9 cellular contexts compared by ENCODE assay signal in genomic region chr3:112634786-112635541, GRCh38. TPM values are rescaled to one million over a fixed set of nuclear protein-coding genes. Genes with fewer than 3 reads are reported as not detected.
DNase-seq lines count a peak whose midpoint lies in the region; ATAC-seq and TF ChIP-seq lines count a peak whose summit lies in the region.
"Had no signal": no experiment of that assay in that cellular context is flagged by ENCODE, and none has a peak within 500 bp of the region (broad histone marks: within the 10 kb centered on the region; RNA-seq: fewer than 3 reads in every experiment).

No MANE protein-coding gene starts in this region.

- H2AFZ ChIP-seq in hepatocyte: no peak overlapping the region

- peak overlapping the region; percentile 64 for H3K27ac Mint-ChIP-seq in T-helper 1 cell treated with Interleukin-12 subunit alpha and Interleukin-12 subunit beta and Interleukin-4 antibody, amounts not matched to agents 30 μg/mL and 1 μg/mL, for 36 hours

- H3K9me2 ChIP-seq in hepatocyte (replicated peaks; ENCODE audit: insufficient read depth): no peaks in the 10 kb centered on the region

- H3K4me1 Mint-ChIP-seq in T-helper 1 cell treated with Interleukin-12 subunit alpha and Interleukin-12 subunit beta and Interleukin-4 antibody, amounts not matched to agents 30 μg/mL and 1 μg/mL, for 36 hours (ENCODE audit: low read depth): peaks cover 18% of the 10 kb centered on the region

- DNase-seq in NCI-H82 (lab: John Stamatoyannopoulos, UW) (peak; percentile 57), NCI-H82 treated with DMSO at 0.1 percent for 48 hours (lab: John Stamatoyannopoulos, UW; ENCODE audit: unreplicated experiment) (no peak), hepatocyte (ENCODE audit: low spot score) (no peak), superior temporal gyrus (ENCODE audit: extremely low spot score) (no peak), left lobe of liver (ENCODE audit: low spot score) (no peak)
- DNase-seq: stimulated activated CD8-positive, alpha-beta memory T cell treated with anti-CD3 and anti-CD28 coated beads, Interleukin-4, amount 100 ng/mL, for 48 hours had no signal

- no peaks in the 10 kb centered on the region for H3K36me3 Mint-ChIP-seq in T-helper 1 cell treated with Interleukin-12 subunit alpha and Interleukin-12 subunit beta and Interleukin-4 antibody, amounts not matched to agents 30 μg/mL and 1 μg/mL, for 36 hours (ENCODE audit: low read depth)

- TF ChIP-seq CTCF in hepatocyte (IDR thresholded peaks at IDR 0.05; ENCODE audit: poor library complexity): no peak

- H3K27me3 Mint-ChIP-seq in T-helper 1 cell treated with Interleukin-12 subunit alpha and Interleukin-12 subunit beta and Interleukin-4 antibody, amounts not matched to agents 30 μg/mL and 1 μg/mL, for 36 hours (ENCODE audit: low read depth): no peaks in the 10 kb centered on the region

- no peaks in the 10 kb centered on the region for H3K79me2 ChIP-seq in hepatocyte

- H3K9ac ChIP-seq in subcutaneous abdominal adipose tissue (ENCODE audit: low read length in 5 of 5): peak overlapping the region in 3 of 5 donors; percentile 57 to 77 (median 63)

- H3K27ac ChIP-seq in hepatocyte: peak overlapping the region; percentile 85
- H3K27ac ChIP-seq in subcutaneous abdominal adipose tissue (ENCODE audit: low read depth, low read length): peak overlapping the region; percentile 97

- H3K9me3 ChIP-seq in hepatocyte (ENCODE audit: low read depth) (no peaks in the 10 kb centered on the region), subcutaneous abdominal adipose tissue (ENCODE audit: control insufficient read depth in 5 of 5, low read length in 5 of 5) (no peaks in the 10 kb centered on the region)

- no peaks in the 10 kb centered on the region for H3K9me3 Mint-ChIP-seq in T-helper 1 cell treated with Interleukin-12 subunit alpha and Interleukin-12 subunit beta and Interleukin-4 antibody, amounts not matched to agents 30 μg/mL and 1 μg/mL, for 36 hours

- ATAC-seq in GM18517 (IDR thresholded peaks at IDR 0.05; ENCODE audit: unreplicated experiment): no peak
- ATAC-seq in left lobe of liver: no peak

- H3K4me1 ChIP-seq in hepatocyte (ENCODE audit: insufficient read depth): peaks cover 15% of the 10 kb centered on the region
- peaks cover 8 to 92% (median 77%) of the 10 kb centered on the region in 5 donors for H3K4me1 ChIP-seq in subcutaneous abdominal adipose tissue (ENCODE audit: control insufficient read depth in 5 of 5, insufficient read depth in 5 of 5, low read length in 5 of 5)

- H3K4me2 ChIP-seq in hepatocyte: peak overlapping the region; percentile 62

- no peaks in the 10 kb centered on the region for H4K20me1 ChIP-seq in hepatocyte (ENCODE audit: insufficient read depth, poor library complexity, severe bottlenecking)

- H3K4me3 ChIP-seq in hepatocyte (no peak overlapping the region), subcutaneous abdominal adipose tissue (ENCODE audit: low read depth in 1 of 5, low read length in 5 of 5) (peak overlapping the region; percentile 58 to 92 (median 68))

- no peak overlapping the region for H3K4me3 Mint-ChIP-seq in T-helper 1 cell treated with Interleukin-12 subunit alpha and Interleukin-12 subunit beta and Interleukin-4 antibody, amounts not matched to agents 30 μg/mL and 1 μg/mL, for 36 hours

- WGBS in hepatocyte (ENCODE audit: low lambda C conversion rate, missing lambda C conversion rate): 77% methylated on average over 4 of the region's 4 CpGs

- H3K36me3 ChIP-seq in hepatocyte (replicated peaks; ENCODE audit: insufficient read depth, low read depth) (no peaks in the 10 kb centered on the region), subcutaneous abdominal adipose tissue (ENCODE audit: control insufficient read depth in 5 of 5, insufficient read depth in 5 of 5, low read length in 5 of 5) (peaks cover 0 to 3% (median 0%) of the 10 kb centered on the region in 5 donors)

- no peaks in the 10 kb centered on the region for H3K27me3 ChIP-seq in hepatocyte
- no peaks in the 10 kb centered on the region for H3K27me3 ChIP-seq in subcutaneous abdominal adipose tissue (ENCODE audit: control insufficient read depth in 5 of 5, insufficient read depth in 4 of 5, low read length in 5 of 5)

RNA-seq across cellular contexts. Expression of gene CCDC80, which starts 6.0 kb away (rescaled TPM):
- 26.6 and 27.1 TPM in 2 replicates for total RNA-seq in hepatocyte
- 83.5 and 95.4 TPM in 2 replicates for polyA plus RNA-seq in hepatocyte
- 0.75 TPM for total RNA-seq in left lobe of liver

Comparison
In these comparisons a context has a peak if more than half of its experiments do, and no peak if none do; other contexts are left out.
1. RNA of gene CCDC80, which starts 6.0 kb away (total RNA-seq): 26.6 to 27.1 TPM in hepatocyte; 0.75 TPM in left lobe of liver (single experiment); every median in the first group is over 10 times any median in the second.